ENCODE assay signal across 9 cellular contexts in the genomic region with DNA sequence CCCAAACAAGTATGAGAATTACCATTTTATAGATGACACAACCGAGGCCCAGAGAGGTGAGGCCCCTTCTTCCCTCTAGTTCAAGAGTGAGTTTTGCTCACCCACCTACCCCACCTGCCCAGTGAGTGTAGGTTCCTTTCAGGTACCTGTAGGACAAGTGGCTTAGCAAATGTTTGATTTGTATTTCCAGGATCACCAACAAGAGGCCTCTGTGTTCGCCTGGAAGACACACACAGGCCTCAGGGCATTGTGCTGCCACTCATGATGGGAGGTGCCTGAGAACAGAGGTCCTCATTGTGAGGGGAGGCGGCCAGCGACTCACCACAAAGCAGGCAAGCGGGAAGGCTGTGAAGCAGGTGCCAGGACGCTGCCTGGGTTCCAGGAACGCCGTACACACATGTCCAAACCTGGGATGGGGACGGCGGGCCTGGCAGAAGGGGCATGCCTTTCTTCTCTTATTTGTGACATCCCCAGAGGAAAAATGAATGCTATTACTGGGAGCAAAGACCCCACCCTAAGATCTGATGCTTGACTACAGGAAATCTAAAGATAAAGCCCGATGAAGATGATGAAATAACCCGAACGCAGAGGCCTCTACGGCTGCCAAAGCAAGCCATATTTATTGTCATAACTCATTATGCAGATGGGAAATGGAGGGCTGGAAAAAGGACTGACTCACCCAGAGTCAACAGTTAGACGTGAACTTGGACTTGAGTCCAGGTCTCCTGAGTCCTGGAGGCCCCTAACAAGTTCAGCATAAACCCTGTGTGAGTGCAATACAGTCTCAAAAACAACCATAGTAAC.
DNase-seq lines count a peak whose midpoint lies in the region; ATAC-seq, FAIRE-seq and TF ChIP-seq lines count a peak whose summit lies in the region.
"Had no signal": no experiment of that assay in that cellular context is flagged by ENCODE, and none has a peak within 500 bp of the region (broad histone marks: within the 10 kb centered on the region; RNA-seq: fewer than 3 reads in every experiment).

No MANE protein-coding gene starts in this region.

- in situ Hi-C loops in Caki2 (cut with HindIII; ENCODE audit: low pct_unique_long_range_greater_than_20kb, low sequenced_read_pairs) (no loop called here), G401 (cut with HindIII; ENCODE audit: low sequenced_read_pairs) (no loop called here)

- DNase-seq in Caki2 (ENCODE audit: low read depth) (peak; percentile 63), NCI-H226 (peak; percentile 73), cardiac fibroblast (ENCODE audit: low read depth in 2 of 2) (peak; percentile 95 to 97), lung (ENCODE audit: low spot score) (peak; percentile 78), G401 (ENCODE audit: low spot score) (no peak), GM12891 (ENCODE audit: insufficient read length, low spot score) (no peak)
- DNase-seq in stimulated activated CD8-positive, alpha-beta memory T cell treated with anti-CD3 and anti-CD28 coated beads, Interleukin-4, amount 100 ng/mL, for 48 hours = no peak
- DNase-seq in activated T-cell treated with anti-CD3 and anti-CD28 coated beads, Interleukin-2, amount 50 U/mL, for 24 hours = no peak

- peaks cover 6 to 30% of the 10 kb centered on the region in 2 donors for H3K4me1 ChIP-seq in lung (ENCODE audit: control insufficient read depth in 2 of 2, insufficient read depth in 2 of 2, low read length in 2 of 2)

- peaks cover 0 to 2% of the 10 kb centered on the region in 2 donors for H3K36me3 ChIP-seq in lung (ENCODE audit: control insufficient read depth in 2 of 2, insufficient read depth in 2 of 2, low read length in 2 of 2)

- no peaks in the 10 kb centered on the region for H3K27me3 Mint-ChIP-seq in activated T-cell treated with anti-CD3 and anti-CD28 coated beads, Interleukin-2, amount 50 U/mL, for 24 hours
- H3K27me3 Mint-ChIP-seq: activated naive CD4-positive, alpha-beta T cell treated with anti-CD3 and anti-CD28 coated beads, Interleukin-2, amount 50 U/mL, for 24 hours had no signal

- H3K4me3 ChIP-seq in cardiac fibroblast (replicated peaks in 1 of 2; ENCODE audit: low read depth in 2 of 2, low read length in 2 of 2) (no peak overlapping the region), lung (no peak overlapping the region)

- no peak overlapping the region for H3K4me3 Mint-ChIP-seq in activated T-cell treated with anti-CD3 and anti-CD28 coated beads, Interleukin-2, amount 50 U/mL, for 24 hours
- H3K4me3 Mint-ChIP-seq: activated naive CD4-positive, alpha-beta T cell treated with anti-CD3 and anti-CD28 coated beads, Interleukin-2, amount 50 U/mL, for 24 hours had no signal

- peak overlapping the region in 1 of 2 donors; percentile 88 for H3K27ac ChIP-seq in lung (ENCODE audit: low read depth in 1 of 2, low read length in 1 of 2)

- no peaks in the 10 kb centered on the region for H3K36me3 Mint-ChIP-seq in activated T-cell treated with anti-CD3 and anti-CD28 coated beads, Interleukin-2, amount 50 U/mL, for 24 hours (ENCODE audit: low read depth)
- H3K36me3 Mint-ChIP-seq: activated naive CD4-positive, alpha-beta T cell treated with anti-CD3 and anti-CD28 coated beads, Interleukin-2, amount 50 U/mL, for 24 hours had no signal

- no peaks in the 10 kb centered on the region for H3K9me3 ChIP-seq in lung (ENCODE audit: control insufficient read depth in 2 of 2, insufficient read depth in 1 of 2, low read length in 1 of 2)

- peak; percentile 78 for ATAC-seq in lung (ENCODE audit: insufficient read depth, low FRiP score)

- H3K27ac Mint-ChIP-seq in activated T-cell treated with anti-CD3 and anti-CD28 coated beads, Interleukin-2, amount 50 U/mL, for 24 hours = no peak overlapping the region
- H3K27ac Mint-ChIP-seq: activated naive CD4-positive, alpha-beta T cell treated with anti-CD3 and anti-CD28 coated beads, Interleukin-2, amount 50 U/mL, for 24 hours had no signal

- no peaks in the 10 kb centered on the region for H3K9me3 Mint-ChIP-seq in activated T-cell treated with anti-CD3 and anti-CD28 coated beads, Interleukin-2, amount 50 U/mL, for 24 hours
- H3K9me3 Mint-ChIP-seq: activated naive CD4-positive, alpha-beta T cell treated with anti-CD3 and anti-CD28 coated beads, Interleukin-2, amount 50 U/mL, for 24 hours had no signal

- 50 to 62% methylated on average over 15 of the region's 15 CpGs for WGBS in lung, 2 donors

- peaks cover 29% of the 10 kb centered on the region for H3K4me1 Mint-ChIP-seq in activated T-cell treated with anti-CD3 and anti-CD28 coated beads, Interleukin-2, amount 50 U/mL, for 24 hours (ENCODE audit: low read depth)
- H3K4me1 Mint-ChIP-seq: activated naive CD4-positive, alpha-beta T cell treated with anti-CD3 and anti-CD28 coated beads, Interleukin-2, amount 50 U/mL, for 24 hours had no signal

- TF ChIP-seq CTCF in cardiac fibroblast (IDR thresholded peaks at IDR 0.05; ENCODE audit: low read depth, low read length) = no peak
- no peak for TF ChIP-seq CTCF in lung (IDR thresholded peaks at IDR 0.05; ENCODE audit: control extremely low read depth, extremely low read depth)

- no peak for FAIRE-seq in GM12891 (lab: Jason Lieb, UNC)

- TF ChIP-seq POLR2A in GM12891 (IDR thresholded peaks at IDR 0.05; ENCODE audit: low read depth, low read length) = no peak

- no peaks in the 10 kb centered on the region for H3K27me3 ChIP-seq in lung (ENCODE audit: control insufficient read depth, insufficient read depth)

TF ChIP-seq in GM12891, 5 proteins besides CTCF, POLR2A, EP300 and RAD21:
- no peak for TF ChIP-seq TAF1 (IDR thresholded peaks at IDR 0.05; ENCODE audit: low read depth, low read length)
- TF ChIP-seq POLR2AphosphoS5 (IDR thresholded peaks at IDR 0.05; ENCODE audit: low read depth, low read length) = no peak
- no peak for TF ChIP-seq SPI1 (IDR thresholded peaks at IDR 0.05; ENCODE audit: low read depth, low read length)
- TF ChIP-seq PAX5 (IDR thresholded peaks at IDR 0.05; ENCODE audit: insufficient read depth, low read length, severe bottlenecking) = no peak
- TF ChIP-seq POU2F2 (IDR thresholded peaks at IDR 0.05; ENCODE audit: low read depth, low read length) = no peak

Comparison
In these comparisons a context has a peak if more than half of its experiments do, and no peak if none do; other contexts are left out.
1. DNase-seq: peak in Caki2 (single experiment), NCI-H226 (single experiment), cardiac fibroblast (2 of 2) and lung (single experiment); none in G401 (single experiment), stimulated activated CD8-positive, alpha-beta memory T cell treated with anti-CD3 and anti-CD28 coated beads, Interleukin-4, amount 100 ng/mL, for 48 hours (single experiment), GM12891 (single experiment) and activated T-cell treated with anti-CD3 and anti-CD28 coated beads, Interleukin-2, amount 50 U/mL, for 24 hours (single experiment).